ENCODE assay signal across 13 cellular contexts in genomic region chr6:135555550-135555949, GRCh38. TPM values are rescaled to one million over a fixed set of nuclear protein-coding genes. Genes with fewer than 3 reads are reported as not detected.
DNase-seq lines count a peak whose midpoint lies in the region; ATAC-seq, FAIRE-seq and TF ChIP-seq lines count a peak whose summit lies in the region.
"Had no signal": no experiment of that assay in that cellular context is flagged by ENCODE, and none has a peak within 500 bp of the region (broad histone marks: within the 10 kb centered on the region; RNA-seq: fewer than 3 reads in every experiment).

No MANE protein-coding gene starts in this region.

- no peaks in the 10 kb centered on the region for H3K4me1 Mint-ChIP-seq in stimulated activated effector memory CD8-positive, alpha-beta T cell treated with anti-CD3 and anti-CD28 coated beads, Interleukin-12 subunit alpha, Interleukin-12 subunit beta, amount 100 ng/mL, for 72 hours

- POLR2A ChIA-PET in GM12878 (lab: Charles Lee): no interaction called here

- no peaks in the 10 kb centered on the region for H4K20me1 ChIP-seq in Karpas-422 (ENCODE audit: insufficient read depth, low read depth, low read length)
- H4K20me1 ChIP-seq in GM12878 (ENCODE audit: control insufficient read depth, insufficient read depth): no peaks in the 10 kb centered on the region

- no peak overlapping the region for H3K27ac ChIP-seq in Karpas-422 (ENCODE audit: low read length)
- H3K27ac ChIP-seq in GM12878 (ENCODE audit: control insufficient read depth, insufficient read depth): no peak overlapping the region

- H2AFZ ChIP-seq in Karpas-422 (ENCODE audit: low read length): no peak overlapping the region
- H2AFZ ChIP-seq in GM12878 (ENCODE audit: control insufficient read depth, low read depth, low read length): no peak overlapping the region

- TF ChIP-seq CTCF in GM12878 (IDR thresholded peaks at IDR 0.05 in 2 of 3, conservative IDR thresholded peaks at IDR 0.05 in 1 of 3; ENCODE audit: control insufficient read depth in 2 of 3, extremely low read depth in 1 of 3, insufficient read depth in 1 of 3, low read depth in 3 of 3, low read length in 3 of 3): no peak

- in situ Hi-C loops in GM12878 (cut with MboI): no loop called here

- H3K36me3 ChIP-seq in Karpas-422 (ENCODE audit: insufficient read depth, low read length) (no peaks in the 10 kb centered on the region), GM12878 (ENCODE audit: control insufficient read depth in 2 of 2, insufficient read depth in 2 of 2, low read length in 1 of 2) (no peaks in the 10 kb centered on the region)

- CTCF ChIA-PET in GM12878 (lab: Yijun Ruan, JAX): interaction anchor here (0.7 to 1.3 kb wide), 5 partner anchors 11 to 371 kb away, joined by 3 to 6 read pairs (median 3); no protein-coding TSS in a partner anchor

- ATAC-seq in GM21529 (IDR thresholded peaks at IDR 0.05; ENCODE audit: unreplicated experiment) (peak; percentile 80), GM12878 (peak; percentile 77), GM21360 (IDR thresholded peaks at IDR 0.05; ENCODE audit: unreplicated experiment) (no peak)
- ATAC-seq in stimulated activated effector memory CD8-positive, alpha-beta T cell treated with anti-CD3 and anti-CD28 coated beads, Interleukin-12 subunit alpha, Interleukin-12 subunit beta, amount 100 ng/mL, for 72 hours: no peak
- ATAC-seq: Panc1 had no signal

- TF ChIP-seq EP300 in GM12878 (IDR thresholded peaks at IDR 0.05; ENCODE audit: borderline replicate concordance in 1 of 2, control insufficient read depth in 1 of 2, low read depth in 2 of 2, low read length in 2 of 2): no peak

- H3K4me2 ChIP-seq in Karpas-422 (ENCODE audit: low read depth, low read length, poor library complexity, severe bottlenecking) (no peak overlapping the region), GM12878 (ENCODE audit: control insufficient read depth, insufficient read depth) (no peak overlapping the region)

- no peaks in the 10 kb centered on the region for H3K9me3 Mint-ChIP-seq in stimulated activated effector memory CD8-positive, alpha-beta T cell treated with anti-CD3 and anti-CD28 coated beads, Interleukin-12 subunit alpha, Interleukin-12 subunit beta, amount 100 ng/mL, for 72 hours

- TF ChIP-seq RAD21 in GM12878 (IDR thresholded peaks at IDR 0.05; ENCODE audit: insufficient read depth, low read depth, low read length): no peak

- H3K9ac ChIP-seq in Karpas-422 (ENCODE audit: low read length): no peak overlapping the region
- no peak overlapping the region for H3K9ac ChIP-seq in GM12878 (ENCODE audit: control insufficient read depth, insufficient read depth, low read length)

- H3K27ac Mint-ChIP-seq in stimulated activated effector memory CD8-positive, alpha-beta T cell treated with anti-CD3 and anti-CD28 coated beads, Interleukin-12 subunit alpha, Interleukin-12 subunit beta, amount 100 ng/mL, for 72 hours: no peak overlapping the region

- RAD21 ChIA-PET in GM12878 (lab: Charles Lee; ENCODE audit: unreplicated experiment): interaction anchor here (1.6 kb wide), 1 partner anchor 16 kb away, joined by 4 read pairs; no protein-coding TSS in a partner anchor

- SMC1A ChIA-PET in GM12878 (lab: Charles Lee; ENCODE audit: uncharacterized antibody, unreplicated experiment): interaction anchor here (0.6 to 1.2 kb wide), 9 partner anchors 9 to 942 kb away, joined by 3 to 6 read pairs (median 3); no protein-coding TSS in a partner anchor

- H3K27me3 ChIP-seq in Karpas-422 (ENCODE audit: low read length): no peaks in the 10 kb centered on the region
- no peaks in the 10 kb centered on the region for H3K27me3 ChIP-seq in GM12878 (replicated peaks in 1 of 2; ENCODE audit: control insufficient read depth in 2 of 2, insufficient read depth in 2 of 2, low read length in 1 of 2)

- DNase-seq in GM12891 (ENCODE audit: insufficient read length, low spot score) (no peak), Karpas-422 (peak; percentile 50), GM12878 (ENCODE audit: low read depth, low spot score) (peak; percentile 13), DMS79 treated with DMSO at 0.1 percent for 48 hours (lab: John Stamatoyannopoulos, UW) (no peak)
- DNase-seq in stimulated activated effector memory CD8-positive, alpha-beta T cell treated with anti-CD3 and anti-CD28 coated beads, Interleukin-12 subunit alpha, Interleukin-12 subunit beta, amount 100 ng/mL, for 72 hours (ENCODE audit: low spot score in 2 of 2): no peak
- no peak for DNase-seq in activated CD4-positive, CD25-positive, alpha-beta regulatory T cell (lab: John Stamatoyannopoulos, UW)
- DNase-seq: activated gamma-delta T cell treated with Interleukin-2 at 50 U/mL for 16 hours; HCEC 1CT; NCI-H1694; stimulated activated CD4-positive, alpha-beta T cell treated with anti-CD3 and anti-CD28 coated beads, Interleukin-4, amount 100 ng/mL, for 1 hour had no signal

- intact Hi-C loops in GM12878 (cut with micrococcal nuclease; ENCODE audit: unreplicated experiment): no loop called here

- no TSS peak for BruUV-seq in GM12878 (replicated peaks; lab: Mats Ljungman, UMichigan)

- H3K4me1 ChIP-seq in Karpas-422 (ENCODE audit: low read length) (no peaks in the 10 kb centered on the region), GM12878 (ENCODE audit: control insufficient read depth, insufficient read depth, low read length) (no peaks in the 10 kb centered on the region)

- H3K4me3 ChIP-seq in Karpas-422 (ENCODE audit: low read length) (no peak overlapping the region), GM12878 (no peak overlapping the region)

- WGBS in GM12878 (ENCODE audit: insufficient coverage, insufficient replicate concordance, low lambda C conversion rate, missing lambda C conversion rate): 1% methylated on average over 4 of the region's 4 CpGs

- no peaks in the 10 kb centered on the region for H3K36me3 Mint-ChIP-seq in stimulated activated effector memory CD8-positive, alpha-beta T cell treated with anti-CD3 and anti-CD28 coated beads, Interleukin-12 subunit alpha, Interleukin-12 subunit beta, amount 100 ng/mL, for 72 hours

- TF ChIP-seq POLR2A in GM12891 (IDR thresholded peaks at IDR 0.05; ENCODE audit: low read depth, low read length) (no peak), GM12878 (IDR thresholded peaks at IDR 0.05; ENCODE audit: low read depth, low read length) (no peak)

- no peaks in the 10 kb centered on the region for H3K9me2 ChIP-seq in Karpas-422 (replicated peaks; ENCODE audit: insufficient read depth, low read length)

- H3K9me3 ChIP-seq in Karpas-422 (ENCODE audit: low read length): no peaks in the 10 kb centered on the region
- H3K9me3 ChIP-seq in GM12878 (replicated peaks; ENCODE audit: control insufficient read depth, insufficient read depth, low read length): no peaks in the 10 kb centered on the region

- H3K79me2 ChIP-seq in Karpas-422 (ENCODE audit: low read length) (no peaks in the 10 kb centered on the region), GM12878 (ENCODE audit: control insufficient read depth, insufficient read depth, low read length) (no peaks in the 10 kb centered on the region)

- FAIRE-seq in GM12891 (lab: Jason Lieb, UNC) (peak; percentile 47), GM12878 (lab: Jason Lieb, UNC) (no peak)

- no peak overlapping the region for H3K4me3 Mint-ChIP-seq in stimulated activated effector memory CD8-positive, alpha-beta T cell treated with anti-CD3 and anti-CD28 coated beads, Interleukin-12 subunit alpha, Interleukin-12 subunit beta, amount 100 ng/mL, for 72 hours

TF ChIP-seq in GM12891, 5 proteins besides CTCF, POLR2A, EP300 and RAD21:
- TF ChIP-seq POLR2AphosphoS5 (IDR thresholded peaks at IDR 0.05; ENCODE audit: low read depth, low read length) (no peak), POU2F2 (IDR thresholded peaks at IDR 0.05; ENCODE audit: low read depth, low read length) (no peak), TAF1 (IDR thresholded peaks at IDR 0.05; ENCODE audit: low read depth, low read length) (no peak), PAX5 (IDR thresholded peaks at IDR 0.05; ENCODE audit: insufficient read depth, low read length, severe bottlenecking) (no peak), SPI1 (IDR thresholded peaks at IDR 0.05; ENCODE audit: low read depth, low read length) (peak; percentile 99)
TF ChIP-seq in GM12891: peak in this region for 1.

TF ChIP-seq in GM12878, 131 proteins besides CTCF, POLR2A, EP300 and RAD21 (continues in another document):
- no peak for TF ChIP-seq EED (IDR thresholded peaks at IDR 0.05; ENCODE audit: low read depth)

RNA-seq across cellular contexts. Expression of gene AHI1, which starts 58.0 kb away (rescaled TPM):
- polyA plus RNA-seq in GM12891 (2012; ENCODE audit: low read depth, missing spikeins): 3.4 TPM
- total RNA-seq in Karpas-422 (2014; rRNA removed; shearing (Covaris generic); ENCODE audit: low replicate concordance): 9.5 and 14.1 TPM in 2 replicates
- total RNA-seq in GM12878 (2013; cell fraction: nucleolus; rRNA removed): 46.4 and 46.8 TPM in 2 replicates
- total RNA-seq in GM12878 (2014; rRNA removed) (4.6 and 5.0 TPM in 2 replicates), GM12878 (2014; rRNA removed; fragmentation: Illumina TruSeq; extraction: Trizol) (5.3 and 6.0 TPM in 2 replicates), GM12878 (2021) (4.1 and 5.4 TPM in 2 replicates)
- polyA plus RNA-seq in GM12878 (2011; ENCODE audit: low read depth): 2.1 TPM
- polyA plus RNA-seq in GM12878 (2011; rRNA removed) (9.5 and 15.7 TPM in 2 replicates), GM12878 (2014; fragmentation: Illumina TruSeq; extraction: Trizol) (4.6 and 4.8 TPM in 2 replicates), GM12878 (2014; fragmentation: Nextera tagmentation; extraction: Ambion mirVana) (1 to 10 TPM; 3.2 to 3.6 TPM), GM12878 (2014; rRNA removed) (2.6 and 3.4 TPM in 2 replicates), GM12878 (2016; fragmentation: Nextera tagmentation; extraction: Ambion mirVana) (1 to 10 TPM; 4.8 to 6.6 TPM)
- polyA plus RNA-seq in GM12878 (2011; cell fraction: cytosol; rRNA removed): 2.8 and 3.4 TPM in 2 replicates
- polyA plus RNA-seq in GM12878 (2011; cell fraction: nucleus; rRNA removed): 12.6 and 13.6 TPM in 2 replicates
- polyA plus RNA-seq in GM12878 (2012): 6.9 and 9.0 TPM in 2 replicates
- 5.8 and 8.2 TPM in 2 replicates for polyA minus RNA-seq in GM12878 (2011; rRNA and poly(A)+ RNA removed)
- polyA minus RNA-seq in GM12878 (2011; cell fraction: cytosol; rRNA and poly(A)+ RNA removed): 0.94 and 3.5 TPM in 2 replicates
- 11.4 and 21.3 TPM in 2 replicates for polyA minus RNA-seq in GM12878 (2011; cell fraction: nucleus; rRNA and poly(A)+ RNA removed)

Comparison
In these comparisons a context has a peak if more than half of its experiments do, and no peak if none do; other contexts are left out.
1. DNase-seq: peak in Karpas-422 (single experiment) and GM12878 (single experiment); none in GM12891 (single experiment), DMS79 treated with DMSO at 0.1 percent for 48 hours (single experiment), stimulated activated effector memory CD8-positive, alpha-beta T cell treated with anti-CD3 and anti-CD28 coated beads, Interleukin-12 subunit alpha, Interleukin-12 subunit beta, amount 100 ng/mL, for 72 hours (0 of 2) and activated CD4-positive, CD25-positive, alpha-beta regulatory T cell (0 of 4).
2. ATAC-seq: peak in GM21529 (single experiment) and GM12878 (single experiment); none in GM21360 (single experiment) and stimulated activated effector memory CD8-positive, alpha-beta T cell treated with anti-CD3 and anti-CD28 coated beads, Interleukin-12 subunit alpha, Interleukin-12 subunit beta, amount 100 ng/mL, for 72 hours (single experiment).